16 cellular contexts compared by ENCODE assay signal in genomic region chr5:177099422-177100093, GRCh38. TPM values are rescaled to one million over a fixed set of nuclear protein-coding genes. Genes with fewer than 3 reads are reported as not detected.
DNase-seq lines count a peak whose midpoint lies in the region; TF ChIP-seq lines count a peak whose summit lies in the region.
"Had no signal": no experiment of that assay in that cellular context is flagged by ENCODE, and none has a peak within 500 bp of the region (broad histone marks: within the 10 kb centered on the region; RNA-seq: fewer than 3 reads in every experiment).

No MANE protein-coding gene starts in this region.

- H3K27ac ChIP-seq in 22Rv1 (no peak overlapping the region), mesenchymal stem cell (ENCODE audit: low read length, poor library complexity, severe bottlenecking) (no peak overlapping the region)
- H3K27ac ChIP-seq: left ventricle myocardium inferior had no signal

- no peak overlapping the region for H3K4ac ChIP-seq in mesenchymal stem cell (ENCODE audit: low read depth in 1 of 2, low read length in 2 of 2)

- no peak overlapping the region for H3K23ac ChIP-seq in mesenchymal stem cell (ENCODE audit: low read length in 2 of 2)

- no peak overlapping the region for H2BK5ac ChIP-seq in mesenchymal stem cell (ENCODE audit: low read depth, low read length, poor library complexity, severe bottlenecking)

- H3K4me3 Mint-ChIP-seq in activated CD4-positive, alpha-beta memory T cell treated with anti-CD3 and anti-CD28 coated beads, Interleukin-2, amount 10 ng/mL, durations not matched to agents 7 days and 5 days: no peak overlapping the region
- H3K4me3 Mint-ChIP-seq in osteocyte (ENCODE audit: unreplicated experiment): no peak overlapping the region
- H3K4me3 Mint-ChIP-seq: naive thymus-derived CD8-positive, alpha-beta T cell; stimulated activated naive CD8-positive, alpha-beta T cell treated with anti-CD3 and anti-CD28 coated beads, Interleukin-15, amount 100 ng/mL, for 72 hours; T-helper 1 cell treated with Interleukin-12 subunit alpha and Interleukin-12 subunit beta and Interleukin-4 antibody, amounts not matched to agents 30 μg/mL and 1 μg/mL, for 36 hours had no signal

- H2AK5ac ChIP-seq in mesenchymal stem cell (ENCODE audit: low read length, severe bottlenecking): peak overlapping the region; percentile 88

- no peak overlapping the region for H4K8ac ChIP-seq in mesenchymal stem cell (ENCODE audit: low read length)

- CTCF ChIA-PET in activated CD4-positive, alpha-beta memory T cell treated with anti-CD3 and anti-CD28 coated beads, Interleukin-2, amount 10 ng/mL, durations not matched to agents 7 days and 5 days (lab: Charles Lee): no interaction called here

- POLR2A ChIA-PET in activated CD4-positive, alpha-beta memory T cell treated with anti-CD3 and anti-CD28 coated beads, Interleukin-2, amount 10 ng/mL, durations not matched to agents 7 days and 5 days (lab: Charles Lee): no interaction called here

- WGBS in mesenchymal stem cell: 64% methylated on average over 13 of the region's 13 CpGs

- H3K36me3 ChIP-seq in mesenchymal stem cell (ENCODE audit: control insufficient read depth in 1 of 2, insufficient read depth in 2 of 2, low read depth in 1 of 2, low read length in 2 of 2): peaks cover 0 to 36% of the 10 kb centered on the region in 2 experiments
- H3K36me3 ChIP-seq: left ventricle myocardium inferior had no signal

- TF ChIP-seq CTCF in 22Rv1 (IDR thresholded peaks at IDR 0.05) (0 out of 2 replicates have a peak, but pooled peaks have one; percentile 3), GM20000 (IDR thresholded peaks at IDR 0.05; ENCODE audit: extremely low read depth, missing control alignments) (no peak), osteocyte (IDR thresholded peaks at IDR 0.05) (no peak)

- H3K4me1 Mint-ChIP-seq in activated CD4-positive, alpha-beta memory T cell treated with anti-CD3 and anti-CD28 coated beads, Interleukin-2, amount 10 ng/mL, durations not matched to agents 7 days and 5 days: no peaks in the 10 kb centered on the region
- peaks cover 26% of the 10 kb centered on the region for H3K4me1 Mint-ChIP-seq in osteocyte (ENCODE audit: unreplicated experiment)
- H3K4me1 Mint-ChIP-seq: stimulated activated naive CD8-positive, alpha-beta T cell treated with anti-CD3 and anti-CD28 coated beads, Interleukin-15, amount 100 ng/mL, for 72 hours had no signal

- H3K36me3 Mint-ChIP-seq in activated CD4-positive, alpha-beta memory T cell treated with anti-CD3 and anti-CD28 coated beads, Interleukin-2, amount 10 ng/mL, durations not matched to agents 7 days and 5 days (ENCODE audit: low read depth): no peaks in the 10 kb centered on the region
- no peaks in the 10 kb centered on the region for H3K36me3 Mint-ChIP-seq in osteocyte (ENCODE audit: unreplicated experiment)
- H3K36me3 Mint-ChIP-seq: naive thymus-derived CD8-positive, alpha-beta T cell had no signal

- H3K9ac ChIP-seq in mesenchymal stem cell (ENCODE audit: low read length): no peak overlapping the region

- no peak overlapping the region for H3K4me2 ChIP-seq in mesenchymal stem cell (ENCODE audit: low read length, poor library complexity, severe bottlenecking)

- H3K18ac ChIP-seq in mesenchymal stem cell (ENCODE audit: low read depth in 1 of 2, low read length in 2 of 2): no peak overlapping the region

- H3K27me3 Mint-ChIP-seq in activated CD4-positive, alpha-beta memory T cell treated with anti-CD3 and anti-CD28 coated beads, Interleukin-2, amount 10 ng/mL, durations not matched to agents 7 days and 5 days: peaks cover 9% of the 10 kb centered on the region
- peaks cover 4% of the 10 kb centered on the region for H3K27me3 Mint-ChIP-seq in osteocyte (ENCODE audit: unreplicated experiment)

- no peak overlapping the region for H3K4me3 ChIP-seq in mesenchymal stem cell (ENCODE audit: insufficient read depth in 1 of 2, low read depth in 1 of 2, low read length in 2 of 2)
- H3K4me3 ChIP-seq: left ventricle myocardium inferior had no signal

- H2BK120ac ChIP-seq in mesenchymal stem cell (ENCODE audit: low read depth, low read length): no peak overlapping the region

- no peak overlapping the region for H3K27ac Mint-ChIP-seq in activated CD4-positive, alpha-beta memory T cell treated with anti-CD3 and anti-CD28 coated beads, Interleukin-2, amount 10 ng/mL, durations not matched to agents 7 days and 5 days
- no peak overlapping the region for H3K27ac Mint-ChIP-seq in osteocyte (ENCODE audit: unreplicated experiment)
- H3K27ac Mint-ChIP-seq: T-helper 1 cell treated with Interleukin-12 subunit alpha and Interleukin-12 subunit beta and Interleukin-4 antibody, amounts not matched to agents 30 μg/mL and 1 μg/mL, for 36 hours had no signal

- no peak overlapping the region for H2AFZ ChIP-seq in mesenchymal stem cell (ENCODE audit: low read depth, low read length)

- no peaks in the 10 kb centered on the region for H3K9me3 ChIP-seq in mesenchymal stem cell (ENCODE audit: control insufficient read depth, low read length)
- H3K9me3 ChIP-seq: left ventricle myocardium inferior had no signal

- H2BK15ac ChIP-seq in mesenchymal stem cell (ENCODE audit: low read depth, poor library complexity, severe bottlenecking): peak overlapping the region; percentile 84

- DNase-seq in GM20000 (ENCODE audit: low spot score) (peak; percentile 20), NCI-H774 (lab: John Stamatoyannopoulos, UW) (peak; percentile 39), mesenchymal stem cell (no peak), Ammon's horn (ENCODE audit: low spot score) (no peak), osteocyte (ENCODE audit: extremely low spot score, unreplicated experiment) (no peak), NCI-H526 treated with DMSO at 0.1 percent for 48 hours (lab: John Stamatoyannopoulos, UW) (no peak)
- DNase-seq in activated CD4-positive, alpha-beta memory T cell treated with anti-CD3 and anti-CD28 coated beads, Interleukin-2, amount 10 ng/mL, durations not matched to agents 7 days and 5 days: no peak
- DNase-seq: activated gamma-delta T cell treated with Interleukin-2 at 50 U/mL for 16 hours; anterior cingulate cortex; left ventricle myocardium inferior; naive thymus-derived CD8-positive, alpha-beta T cell; NCI-H1048; Right ventricle myocardium superior; stimulated activated naive CD8-positive, alpha-beta T cell treated with anti-CD3 and anti-CD28 coated beads, Interleukin-15, amount 100 ng/mL, for 72 hours had no signal

- no peak overlapping the region for H2BK12ac ChIP-seq in mesenchymal stem cell (ENCODE audit: low read length in 2 of 2)

- peaks cover 60% of the 10 kb centered on the region for H3K4me1 ChIP-seq in mesenchymal stem cell (ENCODE audit: control insufficient read depth, insufficient read depth, low read depth, low read length)

- H3K79me1 ChIP-seq in mesenchymal stem cell (replicated peaks; ENCODE audit: low read length, poor library complexity, severe bottlenecking): peaks cover 2% of the 10 kb centered on the region

- peaks cover 0 to 29% of the 10 kb centered on the region in 2 experiments for H3K27me3 ChIP-seq in mesenchymal stem cell (ENCODE audit: control insufficient read depth in 1 of 2, insufficient read depth in 1 of 2, low read length in 2 of 2)

- no peak overlapping the region for H3K14ac ChIP-seq in mesenchymal stem cell (ENCODE audit: low read length in 2 of 2)

- H4K91ac ChIP-seq in mesenchymal stem cell (ENCODE audit: low read length): no peak overlapping the region

- no peaks in the 10 kb centered on the region for H3K9me3 Mint-ChIP-seq in activated CD4-positive, alpha-beta memory T cell treated with anti-CD3 and anti-CD28 coated beads, Interleukin-2, amount 10 ng/mL, durations not matched to agents 7 days and 5 days
- H3K9me3 Mint-ChIP-seq in osteocyte (ENCODE audit: unreplicated experiment): no peaks in the 10 kb centered on the region
- H3K9me3 Mint-ChIP-seq: naive thymus-derived CD8-positive, alpha-beta T cell; stimulated activated naive CD8-positive, alpha-beta T cell treated with anti-CD3 and anti-CD28 coated beads, Interleukin-15, amount 100 ng/mL, for 72 hours; T-helper 1 cell treated with Interleukin-12 subunit alpha and Interleukin-12 subunit beta and Interleukin-4 antibody, amounts not matched to agents 30 μg/mL and 1 μg/mL, for 36 hours had no signal

RNA-seq across cellular contexts. Expression of gene FGFR4, which starts 12.8 kb away (rescaled TPM):
- 16.1 TPM for polyA plus RNA-seq in mesenchymal stem cell (2013, experiment 1 of 2)
- 16.0 TPM for polyA plus RNA-seq in mesenchymal stem cell (2013, experiment 2 of 2)
- total RNA-seq in activated CD4-positive, alpha-beta memory T cell treated with anti-CD3 and anti-CD28 coated beads, Interleukin-2, amount 10 ng/mL, durations not matched to agents 7 days and 5 days: under 1 TPM; 0.33 to 0.53 TPM
- 1.1 and 1.7 TPM in 2 replicates for total RNA-seq in osteocyte

RNA-seq across cellular contexts. Expression of gene NSD1, which starts 34.0 kb away (rescaled TPM):
- 15.1 TPM for polyA plus RNA-seq in mesenchymal stem cell (2013, experiment 1 of 2)
- polyA plus RNA-seq in mesenchymal stem cell (2013, experiment 2 of 2): 14.0 TPM
- total RNA-seq in activated CD4-positive, alpha-beta memory T cell treated with anti-CD3 and anti-CD28 coated beads, Interleukin-2, amount 10 ng/mL, durations not matched to agents 7 days and 5 days: 10 to 100 TPM; 79.9 to 90.5 TPM
- total RNA-seq in osteocyte: 71.6 and 74.7 TPM in 2 replicates

Comparison
In these comparisons a context has a peak if more than half of its experiments do, and no peak if none do; other contexts are left out.
1. DNase-seq: peak in GM20000 (single experiment) and NCI-H774 (single experiment); none in mesenchymal stem cell (single experiment), activated CD4-positive, alpha-beta memory T cell treated with anti-CD3 and anti-CD28 coated beads, Interleukin-2, amount 10 ng/mL, durations not matched to agents 7 days and 5 days (single experiment), Ammon's horn (single experiment), osteocyte (single experiment) and NCI-H526 treated with DMSO at 0.1 percent for 48 hours (single experiment).